In the genomic region with DNA sequence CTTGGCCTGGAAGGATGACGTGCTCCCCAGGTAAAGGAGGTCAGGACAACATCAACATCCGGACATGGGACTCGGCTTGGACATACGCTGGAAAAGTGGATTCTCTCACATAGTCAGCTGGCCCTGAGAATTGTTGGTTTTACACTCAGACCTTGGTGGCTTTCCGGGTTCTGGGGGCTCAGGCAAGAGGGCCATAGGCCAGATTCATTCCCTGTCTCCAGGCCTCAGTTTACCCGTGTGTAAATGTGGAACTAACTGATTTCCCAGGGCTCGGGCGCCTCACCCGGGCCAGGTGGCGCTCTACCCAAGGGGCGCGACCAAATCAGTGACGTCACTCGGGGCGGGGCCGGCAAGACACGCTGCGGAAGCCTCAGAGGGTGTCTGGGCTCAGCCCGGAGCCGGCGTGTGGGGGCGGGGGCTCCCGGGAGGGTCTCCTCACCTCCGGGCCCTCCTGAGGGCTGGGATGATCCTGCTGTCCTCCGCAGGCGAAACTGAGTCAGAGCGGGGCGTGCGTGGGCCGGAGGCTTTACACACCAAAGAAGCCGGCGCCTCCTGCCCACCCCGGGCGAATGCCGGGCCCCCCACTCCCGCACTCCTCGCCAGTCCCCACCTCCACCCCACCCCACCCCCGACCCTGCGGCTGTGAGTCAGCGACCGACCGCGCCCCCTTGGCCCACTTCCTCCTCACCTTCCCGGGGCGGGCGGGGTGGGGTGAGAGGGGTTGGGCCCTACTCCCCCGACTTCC, we compare ENCODE assay signal across 1 cellular context.
TF ChIP-seq lines count a peak whose summit lies in the region.

No MANE protein-coding gene starts in this region.

TF ChIP-seq in K562, 482 proteins besides CTCF, POLR2A, EP300 and RAD21 (continued from another document and continues in another):
- peak; percentile 66; the same call in 1 of the 2 replicates for TF ChIP-seq CREB3L1 (IDR thresholded peaks at IDR 0.05; ENCODE audit: borderline replicate concordance, low read depth)
- no peak for TF ChIP-seq E2F3 (CRISPR knock-in tag; IDR thresholded peaks at IDR 0.05)
- no peak for TF ChIP-seq KLF6 (CRISPR knock-in tag; IDR thresholded peaks at IDR 0.05; ENCODE audit: borderline replicate concordance)
- 0 out of 2 replicates have a peak, but pooled peaks have one; percentile 37 for TF ChIP-seq TRIM28 (IDR thresholded peaks at IDR 0.05)
- no peak for TF ChIP-seq BDP1 (IDR thresholded peaks at IDR 0.05; ENCODE audit: insufficient read depth, insufficient read length)
- TF ChIP-seq EZH2 (IDR thresholded peaks at IDR 0.05; ENCODE audit: borderline replicate concordance, low read depth, low read length) = no peak
- TF ChIP-seq MXI1 (IDR thresholded peaks at IDR 0.05; ENCODE audit: low read depth, low read length) = peak; percentile 69
- TF ChIP-seq ZNF12 (CRISPR knock-in tag; IDR thresholded peaks at IDR 0.05) = no peak
- TF ChIP-seq SREBF2 (CRISPR knock-in tag; IDR thresholded peaks at IDR 0.05) = no peak
- TF ChIP-seq PYGO2 (tag; IDR thresholded peaks at IDR 0.05) = no peak
- TF ChIP-seq, protein P1, sequence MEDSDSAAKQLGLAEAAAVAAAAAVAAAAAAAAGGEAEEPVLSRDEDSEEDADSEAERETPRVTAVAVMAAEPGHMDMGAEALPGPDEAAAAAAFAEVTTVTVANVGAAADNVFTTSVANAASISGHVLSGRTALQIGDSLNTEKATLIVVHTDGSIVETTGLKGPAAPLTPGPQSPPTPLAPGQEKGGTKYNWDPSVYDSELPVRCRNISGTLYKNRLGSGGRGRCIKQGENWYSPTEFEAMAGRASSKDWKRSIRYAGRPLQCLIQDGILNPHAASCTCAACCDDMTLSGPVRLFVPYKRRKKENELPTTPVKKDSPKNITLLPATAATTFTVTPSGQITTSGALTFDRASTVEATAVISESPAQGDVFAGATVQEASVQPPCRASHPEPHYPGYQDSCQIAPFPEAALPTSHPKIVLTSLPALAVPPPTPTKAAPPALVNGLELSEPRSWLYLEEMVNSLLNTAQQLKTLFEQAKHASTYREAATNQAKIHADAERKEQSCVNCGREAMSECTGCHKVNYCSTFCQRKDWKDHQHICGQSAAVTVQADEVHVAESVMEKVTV (CRISPR knock-in tag; IDR thresholded peaks at IDR 0.05) = no peak
- no peak for TF ChIP-seq PURB (CRISPR knock-in tag; IDR thresholded peaks at IDR 0.05; ENCODE audit: low read depth)
- TF ChIP-seq RREB1 (CRISPR knock-in tag; IDR thresholded peaks at IDR 0.05) = no peak
- TF ChIP-seq NFIC (IDR thresholded peaks at IDR 0.05) = 0 out of 2 replicates have a peak, but pooled peaks have one; percentile 13
- TF ChIP-seq FOXA3 (CRISPR knock-in tag; conservative IDR thresholded peaks at IDR 0.05 in 1 of 2, IDR thresholded peaks at IDR 0.05 in 1 of 2) = 0 out of 4 replicates have a peak, but pooled peaks of 1 of the 2 experiments have one; percentile 55
- no peak for TF ChIP-seq STAG1 (CRISPR knock-in tag; IDR thresholded peaks at IDR 0.05; ENCODE audit: borderline replicate concordance)
- TF ChIP-seq ZNF134 (CRISPR knock-in tag; conservative IDR thresholded peaks at IDR 0.05) = no peak
- no peak for TF ChIP-seq HNRNPLL (IDR thresholded peaks at IDR 0.05; ENCODE audit: low read depth, low read length, poor library complexity, severe bottlenecking)
- peak; percentile 62 for TF ChIP-seq JUNB (CRISPR knock-in tag; conservative IDR thresholded peaks at IDR 0.05)
- TF ChIP-seq ZNF347 (CRISPR knock-in tag; IDR thresholded peaks at IDR 0.05; ENCODE audit: low read depth) = no peak
- TF ChIP-seq GABPA (tag; conservative IDR thresholded peaks at IDR 0.05; ENCODE audit: low read depth) = peak; percentile 57; the same call in 1 of the 2 replicates
- TF ChIP-seq SREBF1 (IDR thresholded peaks at IDR 0.05; ENCODE audit: borderline replicate concordance, low read depth, low read length) = no peak
- no peak for TF ChIP-seq ZNF449 (CRISPR knock-in tag; IDR thresholded peaks at IDR 0.05)
- no peak for TF ChIP-seq HNRNPUL1 (IDR thresholded peaks at IDR 0.05; ENCODE audit: low read length)
- 0 out of 2 replicates have a peak, but pooled peaks have one; percentile 21 for TF ChIP-seq MYNN (IDR thresholded peaks at IDR 0.05)
- TF ChIP-seq MYNN (CRISPR knock-in tag; IDR thresholded peaks at IDR 0.05) = no peak
- no peak for TF ChIP-seq CBFB (CRISPR knock-in tag; IDR thresholded peaks at IDR 0.05)
- peak; percentile 70; the same call in 1 of the 2 replicates for TF ChIP-seq CBX1 (IDR thresholded peaks at IDR 0.05; ENCODE audit: low read depth)
- no peak for TF ChIP-seq CHD1 (IDR thresholded peaks at IDR 0.05; ENCODE audit: low read length)
- no peak for TF ChIP-seq RBM17 (IDR thresholded peaks at IDR 0.05; ENCODE audit: borderline replicate concordance, low read depth, low read length)
- no peak for TF ChIP-seq POLR2AphosphoS2 (IDR thresholded peaks at IDR 0.05; ENCODE audit: low read length)
- TF ChIP-seq, protein P2, sequence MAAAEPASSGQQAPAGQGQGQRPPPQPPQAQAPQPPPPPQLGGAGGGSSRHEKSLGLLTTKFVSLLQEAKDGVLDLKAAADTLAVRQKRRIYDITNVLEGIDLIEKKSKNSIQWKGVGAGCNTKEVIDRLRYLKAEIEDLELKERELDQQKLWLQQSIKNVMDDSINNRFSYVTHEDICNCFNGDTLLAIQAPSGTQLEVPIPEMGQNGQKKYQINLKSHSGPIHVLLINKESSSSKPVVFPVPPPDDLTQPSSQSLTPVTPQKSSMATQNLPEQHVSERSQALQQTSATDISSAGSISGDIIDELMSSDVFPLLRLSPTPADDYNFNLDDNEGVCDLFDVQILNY (CRISPR knock-in tag; IDR thresholded peaks at IDR 0.05) = no peak
- TF ChIP-seq, protein P3, sequence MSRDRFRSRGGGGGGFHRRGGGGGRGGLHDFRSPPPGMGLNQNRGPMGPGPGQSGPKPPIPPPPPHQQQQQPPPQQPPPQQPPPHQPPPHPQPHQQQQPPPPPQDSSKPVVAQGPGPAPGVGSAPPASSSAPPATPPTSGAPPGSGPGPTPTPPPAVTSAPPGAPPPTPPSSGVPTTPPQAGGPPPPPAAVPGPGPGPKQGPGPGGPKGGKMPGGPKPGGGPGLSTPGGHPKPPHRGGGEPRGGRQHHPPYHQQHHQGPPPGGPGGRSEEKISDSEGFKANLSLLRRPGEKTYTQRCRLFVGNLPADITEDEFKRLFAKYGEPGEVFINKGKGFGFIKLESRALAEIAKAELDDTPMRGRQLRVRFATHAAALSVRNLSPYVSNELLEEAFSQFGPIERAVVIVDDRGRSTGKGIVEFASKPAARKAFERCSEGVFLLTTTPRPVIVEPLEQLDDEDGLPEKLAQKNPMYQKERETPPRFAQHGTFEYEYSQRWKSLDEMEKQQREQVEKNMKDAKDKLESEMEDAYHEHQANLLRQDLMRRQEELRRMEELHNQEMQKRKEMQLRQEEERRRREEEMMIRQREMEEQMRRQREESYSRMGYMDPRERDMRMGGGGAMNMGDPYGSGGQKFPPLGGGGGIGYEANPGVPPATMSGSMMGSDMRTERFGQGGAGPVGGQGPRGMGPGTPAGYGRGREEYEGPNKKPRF (IDR thresholded peaks at IDR 0.05; ENCODE audit: low read depth, low read length) = no peak
- no peak for TF ChIP-seq HMGXB4 (CRISPR knock-in tag; IDR thresholded peaks at IDR 0.05)
- no peak for TF ChIP-seq CHD2 (IDR thresholded peaks at IDR 0.05; ENCODE audit: low read depth, low read length)
- peak; percentile 98 for TF ChIP-seq FOSL1 (tag; conservative IDR thresholded peaks at IDR 0.05)
- TF ChIP-seq, protein P4, sequence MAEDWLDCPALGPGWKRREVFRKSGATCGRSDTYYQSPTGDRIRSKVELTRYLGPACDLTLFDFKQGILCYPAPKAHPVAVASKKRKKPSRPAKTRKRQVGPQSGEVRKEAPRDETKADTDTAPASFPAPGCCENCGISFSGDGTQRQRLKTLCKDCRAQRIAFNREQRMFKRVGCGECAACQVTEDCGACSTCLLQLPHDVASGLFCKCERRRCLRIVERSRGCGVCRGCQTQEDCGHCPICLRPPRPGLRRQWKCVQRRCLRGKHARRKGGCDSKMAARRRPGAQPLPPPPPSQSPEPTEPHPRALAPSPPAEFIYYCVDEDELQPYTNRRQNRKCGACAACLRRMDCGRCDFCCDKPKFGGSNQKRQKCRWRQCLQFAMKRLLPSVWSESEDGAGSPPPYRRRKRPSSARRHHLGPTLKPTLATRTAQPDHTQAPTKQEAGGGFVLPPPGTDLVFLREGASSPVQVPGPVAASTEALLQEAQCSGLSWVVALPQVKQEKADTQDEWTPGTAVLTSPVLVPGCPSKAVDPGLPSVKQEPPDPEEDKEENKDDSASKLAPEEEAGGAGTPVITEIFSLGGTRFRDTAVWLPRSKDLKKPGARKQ (CRISPR knock-in tag; IDR thresholded peaks at IDR 0.05) = no peak
- no peak for TF ChIP-seq ZNF436 (CRISPR knock-in tag; IDR thresholded peaks at IDR 0.05)
- TF ChIP-seq, protein P5, sequence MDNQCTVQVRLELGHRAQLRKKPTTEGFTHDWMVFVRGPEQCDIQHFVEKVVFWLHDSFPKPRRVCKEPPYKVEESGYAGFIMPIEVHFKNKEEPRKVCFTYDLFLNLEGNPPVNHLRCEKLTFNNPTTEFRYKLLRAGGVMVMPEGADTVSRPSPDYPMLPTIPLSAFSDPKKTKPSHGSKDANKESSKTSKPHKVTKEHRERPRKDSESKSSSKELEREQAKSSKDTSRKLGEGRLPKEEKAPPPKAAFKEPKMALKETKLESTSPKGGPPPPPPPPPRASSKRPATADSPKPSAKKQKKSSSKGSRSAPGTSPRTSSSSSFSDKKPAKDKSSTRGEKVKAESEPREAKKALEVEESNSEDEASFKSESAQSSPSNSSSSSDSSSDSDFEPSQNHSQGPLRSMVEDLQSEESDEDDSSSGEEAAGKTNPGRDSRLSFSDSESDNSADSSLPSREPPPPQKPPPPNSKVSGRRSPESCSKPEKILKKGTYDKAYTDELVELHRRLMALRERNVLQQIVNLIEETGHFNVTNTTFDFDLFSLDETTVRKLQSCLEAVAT (IDR thresholded peaks at IDR 0.05) = no peak
- TF ChIP-seq HIVEP1 (CRISPR knock-in tag; IDR thresholded peaks at IDR 0.05) = peak; percentile 22; the same call in 1 of the 2 replicates
- TF ChIP-seq CREB1 (IDR thresholded peaks at IDR 0.05) = peak; percentile 83
- TF ChIP-seq CREB1 (CRISPR knock-in tag; IDR thresholded peaks at IDR 0.05) = peak; percentile 93
